ENCODE assay signal across 19 cellular contexts in the genomic region with DNA sequence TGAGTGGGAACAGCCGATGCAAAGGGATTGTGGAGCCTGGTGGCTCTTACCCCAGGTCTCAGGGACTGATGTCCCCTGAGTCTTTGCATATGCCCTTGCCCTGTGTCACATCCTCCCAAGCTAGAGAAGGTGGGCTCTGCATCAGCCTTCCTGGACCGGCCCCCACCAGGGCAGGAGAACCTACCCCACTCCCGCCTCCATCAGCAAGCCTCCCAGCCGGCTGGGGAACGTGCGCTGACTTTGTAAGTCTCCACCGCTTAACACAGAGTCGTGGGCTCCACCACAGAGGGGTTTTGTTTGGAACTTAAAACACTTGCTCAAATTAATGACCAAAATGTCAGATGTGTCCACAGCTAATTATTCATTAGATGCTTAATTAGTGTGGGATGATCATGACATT.
DNase-seq lines count a peak whose midpoint lies in the region; ATAC-seq, FAIRE-seq and TF ChIP-seq lines count a peak whose summit lies in the region.
"Had no signal": no experiment of that assay in that cellular context is flagged by ENCODE, and none has a peak within 500 bp of the region (broad histone marks: within the 10 kb centered on the region; RNA-seq: fewer than 3 reads in every experiment).

No MANE protein-coding gene starts in this region.

- in situ Hi-C loops in IMR-90 (cut with MboI; ENCODE audit: low sequenced_read_pairs) = no loop called here

- no TSS peak for BruUV-seq in IMR-90 (replicated peaks; lab: Mats Ljungman, UMichigan)

- H3K36me3 ChIP-seq in IMR-90 (ENCODE audit: control insufficient read depth, insufficient read depth, low read length) = no peaks in the 10 kb centered on the region
- no peaks in the 10 kb centered on the region for H3K36me3 ChIP-seq in H1 (ENCODE audit: control insufficient read depth in 2 of 4, insufficient read depth in 4 of 4, low read length in 3 of 4)

- 80% methylated on average over 1 of the region's 8 CpGs; no CpG with 5 or more reads in 1 of the 2 experiments for WGBS in IMR-90 (ENCODE audit: extremely low coverage in 2 of 2, insufficient read length in 1 of 2), 2 experiments
- WGBS in H1 (ENCODE audit: extremely low coverage in 1 of 2, insufficient coverage in 1 of 2, insufficient read length in 1 of 2, insufficient replicate concordance in 2 of 2, low coverage in 1 of 2, low lambda C conversion rate in 2 of 2, missing lambda C conversion rate in 1 of 2), 2 experiments = 83% methylated on average over 8 of the region's 8 CpGs; no CpG with 5 or more reads in 1 of the 2 experiments

- H3K4me1 Mint-ChIP-seq in nephron progenitor cell = peaks cover 14% of the 10 kb centered on the region
- H3K4me1 Mint-ChIP-seq: CD4-positive, alpha-beta memory T cell had no signal

- no peaks in the 10 kb centered on the region for H3K79me2 ChIP-seq in H1 (ENCODE audit: control insufficient read depth in 1 of 2, insufficient read depth in 2 of 2, low read length in 2 of 2)

- H3K4me2 ChIP-seq in IMR-90 (ENCODE audit: low read depth, low read length) (no peak overlapping the region), H1 (ENCODE audit: insufficient read depth in 1 of 2, low read depth in 2 of 2, low read length in 2 of 2) (no peak overlapping the region)
- H3K4me2 ChIP-seq: A549 had no signal

- H3K4ac ChIP-seq in IMR-90 (ENCODE audit: low read depth, low read length) (no peak overlapping the region), H1 (replicated peaks; ENCODE audit: insufficient read length, low read depth, low read length) (no peak overlapping the region)

- H3K27ac ChIP-seq in IMR-90 (ENCODE audit: insufficient read depth, low read length) = no peak overlapping the region
- H3K27ac ChIP-seq in H1 (ENCODE audit: low read depth, low read length) = no peak overlapping the region

- no peaks in the 10 kb centered on the region for H4K20me1 ChIP-seq in IMR-90 (ENCODE audit: insufficient read depth, low read length)
- H4K20me1 ChIP-seq in H1 (replicated peaks in 1 of 2; ENCODE audit: control insufficient read depth in 1 of 2, insufficient read depth in 2 of 2, low read length in 2 of 2) = no peaks in the 10 kb centered on the region

- CTCF ChIA-PET in IMR-90 (lab: Yijun Ruan, JAX) = interaction anchor here (1.4 kb wide), 1 partner anchor 62 kb away, joined by 4 read pairs; no protein-coding TSS in a partner anchor
- CTCF ChIA-PET in H1 (lab: Charles Lee; ENCODE audit: partially characterized antibody) = interaction anchor here (0.6 to 1.9 kb wide), 11 partner anchors 13 to 291 kb away, joined by 3 to 6 read pairs (median 3); no protein-coding TSS in a partner anchor

- H2BK12ac ChIP-seq in H1 (ENCODE audit: low read depth, low read length) = no peak overlapping the region

- H4K8ac ChIP-seq in IMR-90 (ENCODE audit: low read depth in 2 of 2, low read length in 2 of 2) = no peak overlapping the region
- H4K8ac ChIP-seq in H1 (ENCODE audit: extremely low read depth, insufficient read depth, low read length) = no peak overlapping the region

- H3K9me1 ChIP-seq in IMR-90 (ENCODE audit: insufficient read depth, low read length) = no peaks in the 10 kb centered on the region

- no peaks in the 10 kb centered on the region for H3K9me3 Mint-ChIP-seq in nephron progenitor cell

- DNase-seq in Right ventricle myocardium superior = peak; percentile 13
- no peak for DNase-seq in cardiac septum (ENCODE audit: low spot score)
- no peak for DNase-seq in IMR-90
- no peak for DNase-seq in H1 (ENCODE audit: low read depth in 1 of 2, low spot score in 2 of 2)
- DNase-seq in nephron progenitor cell = no peak
- DNase-seq in stimulated activated CD4-positive, alpha-beta T cell treated with anti-CD3 and anti-CD28 coated beads, Interleukin-12 subunit alpha, Interleukin-12 subunit beta, amount 100 ng/mL, for 4 hours = no peak
- DNase-seq: 8988T; ACHN; C1 segment of cervical spinal cord; Calu3; CD4-positive, alpha-beta memory T cell; COR-L47; GF-D8 had no signal

- H4K91ac ChIP-seq in IMR-90 (ENCODE audit: insufficient read depth, low read depth, low read length) (no peak overlapping the region), H1 (replicated peaks; ENCODE audit: insufficient read length, low read length) (no peak overlapping the region)

- H2AK9ac ChIP-seq in IMR-90 (replicated peaks; ENCODE audit: low read depth, low read length, poor library complexity) = no peak overlapping the region

- dilution Hi-C loops in IMR-90 (cut with HindIII; ENCODE audit: low sequenced_read_pairs, unreplicated experiment) = no loop called here

- peaks cover 24% of the 10 kb centered on the region for H3K27me3 Mint-ChIP-seq in nephron progenitor cell (ENCODE audit: low read depth, poor library complexity)

- H3K4me1 ChIP-seq in IMR-90 (ENCODE audit: control insufficient read depth, insufficient read depth, low read length) = no peaks in the 10 kb centered on the region
- H3K4me1 ChIP-seq in H1 (replicated peaks in 1 of 4; ENCODE audit: control insufficient read depth in 3 of 4, insufficient read depth in 4 of 4, low read length in 3 of 4) = no peaks in the 10 kb centered on the region

- H3K4me3 ChIP-seq in IMR-90 (ENCODE audit: insufficient read depth, low read depth, low read length) (no peak overlapping the region), H1 (ENCODE audit: extremely low read depth in 1 of 4, insufficient read depth in 2 of 4, low read depth in 3 of 4, low read length in 4 of 4) (no peak overlapping the region)
- H3K4me3 ChIP-seq: A549 had no signal

- H3K14ac ChIP-seq in IMR-90 (replicated peaks; ENCODE audit: low read depth, low read length) (no peak overlapping the region), H1 (ENCODE audit: insufficient read length) (no peak overlapping the region)

- H2AFZ ChIP-seq in IMR-90 (replicated peaks; ENCODE audit: low read length, poor library complexity) = peak overlapping the region; percentile 37
- no peak overlapping the region for H2AFZ ChIP-seq in H1 (ENCODE audit: low read length)

- H3K79me1 ChIP-seq in IMR-90 (ENCODE audit: low read depth in 1 of 2, low read length in 2 of 2) (no peaks in the 10 kb centered on the region), H1 (ENCODE audit: low read depth, low read length) (no peaks in the 10 kb centered on the region)

- H3K9ac ChIP-seq in IMR-90 (ENCODE audit: low read depth, low read length) = no peak overlapping the region
- H3K9ac ChIP-seq in H1 (replicated peaks in 1 of 4; ENCODE audit: extremely low read depth in 1 of 4, low read depth in 3 of 4, low read length in 3 of 4) = no peak overlapping the region

- FAIRE-seq in H1 (lab: Jason Lieb, UNC) = no peak
- FAIRE-seq: A549, GM12891, GM18507 had no signal

- no peak overlapping the region for H2BK5ac ChIP-seq in IMR-90 (ENCODE audit: low read depth, low read length, poor library complexity, severe bottlenecking)
- H2BK5ac ChIP-seq in H1 (ENCODE audit: low read depth, low read length) = no peak overlapping the region

- TF ChIP-seq RAD21 in IMR-90 (IDR thresholded peaks at IDR 0.05; ENCODE audit: low read length) = no peak
- TF ChIP-seq RAD21 in H1 (IDR thresholded peaks at IDR 0.05 in 1 of 2, conservative IDR thresholded peaks at IDR 0.05 in 1 of 2; ENCODE audit: low read depth in 2 of 2, low read length in 2 of 2) = no peak

- POLR2A ChIA-PET in IMR-90 (lab: Charles Lee; ENCODE audit: unreplicated experiment) (interaction anchor here (0.5 kb wide), 1 partner anchor 187 kb away, joined by 3 read pairs; no protein-coding TSS in a partner anchor), H1 (lab: Charles Lee; ENCODE audit: partially characterized antibody) (no interaction called here)

- no peak overlapping the region for H2BK15ac ChIP-seq in IMR-90 (ENCODE audit: low read depth, low read length)
- H2BK15ac ChIP-seq in H1 (ENCODE audit: low read length) = no peak overlapping the region

- H3K23me2 ChIP-seq in H1 (ENCODE audit: low read depth, low read length) = no peaks in the 10 kb centered on the region

- H3K4me3 Mint-ChIP-seq in nephron progenitor cell = no peak overlapping the region
- H3K4me3 Mint-ChIP-seq: CD4-positive, alpha-beta memory T cell; H9 had no signal

- no peak for TF ChIP-seq EP300 in H1 (IDR thresholded peaks at IDR 0.05; ENCODE audit: borderline replicate concordance in 1 of 2, low read depth in 2 of 2, low read length in 2 of 2)

- TF ChIP-seq CTCF in IMR-90 (conservative IDR thresholded peaks at IDR 0.05; ENCODE audit: low read depth, low read length) (no peak), H1 (IDR thresholded peaks at IDR 0.05; ENCODE audit: control extremely low read depth in 1 of 3, insufficient read depth in 1 of 3, low read depth in 1 of 3, low read length in 3 of 3) (no peak), nephron progenitor cell (IDR thresholded peaks at IDR 0.05) (no peak)

- H3K56ac ChIP-seq in IMR-90 (ENCODE audit: extremely low read depth, insufficient read depth, low read length) (no peak overlapping the region), H1 (replicated peaks; ENCODE audit: insufficient read length, low read depth, low read length) (no peak overlapping the region)

- no peaks in the 10 kb centered on the region for H3K36me3 Mint-ChIP-seq in nephron progenitor cell (ENCODE audit: low read depth)
- H3K36me3 Mint-ChIP-seq: CD4-positive, alpha-beta memory T cell had no signal

- H2AK5ac ChIP-seq in IMR-90 (ENCODE audit: low read depth, low read length) = no peak overlapping the region
- no peak overlapping the region for H2AK5ac ChIP-seq in H1 (ENCODE audit: low read depth, low read length)

- peaks cover 6% of the 10 kb centered on the region for H3K27me3 ChIP-seq in IMR-90 (ENCODE audit: control insufficient read depth, insufficient read depth, low read length)
- no peaks in the 10 kb centered on the region for H3K27me3 ChIP-seq in H1 (replicated peaks in 1 of 4; ENCODE audit: control insufficient read depth in 3 of 4, extremely low read depth in 1 of 4, insufficient read depth in 3 of 4, low read length in 3 of 4)

- TF ChIP-seq POLR2A in IMR-90 (IDR thresholded peaks at IDR 0.05; ENCODE audit: low read depth, low read length) = no peak
- no peak for TF ChIP-seq POLR2A in H1 (IDR thresholded peaks at IDR 0.05; ENCODE audit: control extremely low read depth in 1 of 2, low read depth in 2 of 2, low read length in 2 of 2)

- no peak overlapping the region for H3K18ac ChIP-seq in IMR-90 (ENCODE audit: low read depth, low read length)
- H3K18ac ChIP-seq in H1 (ENCODE audit: extremely low read depth, low read length) = peak overlapping the region; percentile 19; the same call in 1 of the 2 replicates

- peak overlapping the region; percentile 71 for H3K27ac Mint-ChIP-seq in nephron progenitor cell
- H3K27ac Mint-ChIP-seq: CD4-positive, alpha-beta memory T cell had no signal

- no peak for ATAC-seq in Right ventricle myocardium superior (ENCODE audit: poor library complexity)
- no peak for ATAC-seq in IMR-90 (ENCODE audit: low read depth)
- ATAC-seq in HG03354 (IDR thresholded peaks at IDR 0.05; ENCODE audit: poor library complexity, severe bottlenecking, unreplicated experiment) = no peak
- no peak for ATAC-seq in HG03159 (IDR thresholded peaks at IDR 0.05; ENCODE audit: unreplicated experiment)

- intact Hi-C loops in Right ventricle myocardium superior (cut with DNase I) (no loop called here), cardiac septum (cut with DNase I) (loop anchor here (2.0 to 5.0 kb wide), 3 partner anchors 101 to 224 kb away; no protein-coding TSS in a partner anchor), IMR-90 (cut with micrococcal nuclease) (no loop called here)

- no peak overlapping the region for H2BK120ac ChIP-seq in IMR-90 (ENCODE audit: low read depth, low read length)
- H2BK120ac ChIP-seq in H1 (replicated peaks; ENCODE audit: low read depth, low read length) = no peak overlapping the region

- H2BK20ac ChIP-seq in IMR-90 (ENCODE audit: low read depth, low read length) (no peak overlapping the region), H1 (ENCODE audit: low read length) (peak overlapping the region; percentile 32; the same call in 1 of the 2 replicates)

- no peak overlapping the region for H4K5ac ChIP-seq in IMR-90 (ENCODE audit: low read depth, low read length)
- no peak overlapping the region for H4K5ac ChIP-seq in H1 (ENCODE audit: insufficient read length, low read depth, low read length)

- H3K23ac ChIP-seq in IMR-90 (ENCODE audit: low read depth, low read length) (no peak overlapping the region), H1 (ENCODE audit: insufficient read length) (no peak overlapping the region)

- H3K9me3 ChIP-seq in IMR-90 (ENCODE audit: control insufficient read depth, insufficient read depth, low read length) (no peaks in the 10 kb centered on the region), H1 (ENCODE audit: insufficient read depth in 2 of 2, low read depth in 1 of 2, low read length in 1 of 2) (no peaks in the 10 kb centered on the region)
- H3K9me3 ChIP-seq: A549 had no signal
